24 cellular contexts compared by ENCODE assay signal in the genomic region with DNA sequence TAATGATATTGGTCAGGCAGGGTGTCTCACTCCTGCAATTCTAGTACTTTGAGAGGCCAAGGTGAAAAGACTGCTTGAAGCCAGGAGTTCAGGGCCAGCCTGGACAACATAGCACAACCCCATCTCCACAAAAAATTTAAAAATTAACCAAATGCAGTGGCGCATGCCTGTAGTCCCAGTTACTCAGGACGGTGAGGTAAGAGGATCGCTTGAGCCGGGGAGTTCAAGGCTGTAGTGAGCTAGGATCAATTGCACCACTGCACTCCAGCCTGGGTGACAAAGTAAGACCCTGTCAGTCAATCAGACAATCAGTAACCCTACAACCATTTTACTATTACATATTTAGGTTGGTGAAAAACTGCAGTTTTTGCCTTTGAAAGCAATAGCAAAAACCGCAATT.
"Had no signal": no experiment of that assay in that cellular context is flagged by ENCODE, and none has a peak within 500 bp of the region (broad histone marks: within the 10 kb centered on the region; RNA-seq: fewer than 3 reads in every experiment).

No MANE protein-coding gene starts in this region.

- H3K4me1 Mint-ChIP-seq: activated naive CD4-positive, alpha-beta T cell treated with anti-CD3 and anti-CD28 coated beads, Interleukin-2, amount 10 ng/mL, durations not matched to agents 7 days and 5 days; activated naive CD8-positive, alpha-beta T cell treated with anti-CD3 and anti-CD28 coated beads, Interleukin-2, amount 10 ng/mL, durations not matched to agents 7 days and 5 days; activated naive CD8-positive, alpha-beta T cell treated with anti-CD3 and anti-CD28 coated beads, Interleukin-2, amount 50 U/mL, for 24 hours; brain; WTC11 had no signal

- H3K4me3 Mint-ChIP-seq: activated CD4-positive, alpha-beta memory T cell treated with anti-CD3 and anti-CD28 coated beads, Interleukin-2, amount 10 ng/mL, durations not matched to agents 7 days and 5 days; activated CD4-positive, alpha-beta T cell treated with anti-CD3 and anti-CD28 coated beads for 36 hours; activated CD4-positive, alpha-beta T cell treated with anti-CD3 and anti-CD28 coated beads, Interleukin-2, amount 10 ng/mL, durations not matched to agents 7 days and 5 days; activated CD8-positive, alpha-beta memory T cell treated with anti-CD3 and anti-CD28 coated beads, Interleukin-2, amount 10 ng/mL, durations not matched to agents 7 days and 5 days; activated naive CD4-positive, alpha-beta T cell treated with anti-CD3 and anti-CD28 coated beads, Interleukin-2, amount 10 ng/mL, durations not matched to agents 7 days and 5 days; activated naive CD4-positive, alpha-beta T cell treated with anti-CD3 and anti-CD28 coated beads, Interleukin-2, amount 50 U/mL, for 24 hours; activated naive CD8-positive, alpha-beta T cell; activated naive CD8-positive, alpha-beta T cell treated with anti-CD3 and anti-CD28 coated beads, Interleukin-2, amount 10 ng/mL, durations not matched to agents 7 days and 5 days; activated naive CD8-positive, alpha-beta T cell treated with anti-CD3 and anti-CD28 coated beads, Interleukin-2, amount 50 U/mL, for 24 hours; activated T-cell treated with anti-CD3 and anti-CD28 coated beads, Interleukin-2, amount 50 U/mL, for 24 hours; brain; central memory CD8-positive, alpha-beta T cell; T-cell; T-helper 17 cell; WTC11 had no signal

- H3K9me3 ChIP-seq: ascending aorta had no signal

- H3K27me3 ChIP-seq: ascending aorta, cardiac muscle cell had no signal

- H3K27ac Mint-ChIP-seq: activated CD4-positive, alpha-beta T cell treated with anti-CD3 and anti-CD28 coated beads for 36 hours; activated CD4-positive, alpha-beta T cell treated with anti-CD3 and anti-CD28 coated beads, Interleukin-2, amount 10 ng/mL, durations not matched to agents 7 days and 5 days; activated CD8-positive, alpha-beta memory T cell treated with anti-CD3 and anti-CD28 coated beads, Interleukin-2, amount 10 ng/mL, durations not matched to agents 7 days and 5 days; activated naive CD4-positive, alpha-beta T cell treated with anti-CD3 and anti-CD28 coated beads, Interleukin-2, amount 10 ng/mL, durations not matched to agents 7 days and 5 days; activated naive CD8-positive, alpha-beta T cell; activated naive CD8-positive, alpha-beta T cell treated with anti-CD3 and anti-CD28 coated beads, Interleukin-2, amount 10 ng/mL, durations not matched to agents 7 days and 5 days; activated naive CD8-positive, alpha-beta T cell treated with anti-CD3 and anti-CD28 coated beads, Interleukin-2, amount 50 U/mL, for 24 hours; activated T-cell treated with anti-CD3 and anti-CD28 coated beads, Interleukin-2, amount 50 U/mL, for 24 hours; activated T-helper 2 cell treated with anti-CD3 and anti-CD28 coated beads, Interferon-gamma antibody, Interleukin-2, Interleukin-4, amounts not matched to agents 10 μg/mL and 5 μg/mL and 100 μg/mL, durations not matched to agents 14 hours and 24 hours and 36 hours; brain; WTC11 had no signal

- H3K9me3 Mint-ChIP-seq: activated CD4-positive, alpha-beta memory T cell treated with anti-CD3 and anti-CD28 coated beads, Interleukin-2, amount 10 ng/mL, durations not matched to agents 7 days and 5 days; activated CD4-positive, alpha-beta T cell treated with anti-CD3 and anti-CD28 coated beads, Interleukin-2, amount 10 ng/mL, durations not matched to agents 7 days and 5 days; activated naive CD4-positive, alpha-beta T cell treated with anti-CD3 and anti-CD28 coated beads, Interleukin-2, amount 10 ng/mL, durations not matched to agents 7 days and 5 days; activated naive CD4-positive, alpha-beta T cell treated with anti-CD3 and anti-CD28 coated beads, Interleukin-2, amount 50 U/mL, for 24 hours; activated naive CD8-positive, alpha-beta T cell treated with anti-CD3 and anti-CD28 coated beads, Interleukin-2, amount 10 ng/mL, durations not matched to agents 7 days and 5 days; activated naive CD8-positive, alpha-beta T cell treated with anti-CD3 and anti-CD28 coated beads, Interleukin-2, amount 50 U/mL, for 24 hours; activated T-cell treated with anti-CD3 and anti-CD28 coated beads, Interleukin-2, amount 50 U/mL, for 24 hours; activated T-helper 2 cell treated with anti-CD3 and anti-CD28 coated beads, Interferon-gamma antibody, Interleukin-2, Interleukin-4, amounts not matched to agents 10 μg/mL and 5 μg/mL and 100 μg/mL, durations not matched to agents 14 hours and 24 hours and 36 hours; brain; central memory CD8-positive, alpha-beta T cell; T-cell; WTC11 had no signal

- DNase-seq: activated CD4-positive, alpha-beta T cell treated with anti-CD3 and anti-CD28 coated beads for 1 hour; activated CD8-positive, alpha-beta memory T cell treated with anti-CD3 and anti-CD28 coated beads for 24 hours; activated CD8-positive, alpha-beta memory T cell treated with anti-CD3 and anti-CD28 coated beads, Interleukin-2, amount 50 U/mL, for 48 hours; activated gamma-delta T cell; activated naive CD8-positive, alpha-beta T cell treated with anti-CD3 and anti-CD28 coated beads, Interleukin-2, amount 10 ng/mL, durations not matched to agents 7 days and 5 days; activated T-cell treated with anti-CD3 and anti-CD28 coated beads, Interleukin-2, amount 50 U/mL, for 24 hours; T1000 had no signal

- H3K4me3 ChIP-seq: ascending aorta, cardiac muscle cell had no signal

- H3K27ac ChIP-seq: ascending aorta, cardiac muscle cell, WERI-Rb-1 had no signal

- H3K27me3 Mint-ChIP-seq: activated CD4-positive, alpha-beta memory T cell treated with anti-CD3 and anti-CD28 coated beads, Interleukin-2, amount 10 ng/mL, durations not matched to agents 7 days and 5 days; activated CD4-positive, alpha-beta T cell treated with anti-CD3 and anti-CD28 coated beads for 36 hours; activated CD4-positive, alpha-beta T cell treated with anti-CD3 and anti-CD28 coated beads, Interleukin-2, amount 10 ng/mL, durations not matched to agents 7 days and 5 days; activated CD8-positive, alpha-beta memory T cell treated with anti-CD3 and anti-CD28 coated beads, Interleukin-2, amount 10 ng/mL, durations not matched to agents 7 days and 5 days; activated naive CD4-positive, alpha-beta T cell treated with anti-CD3 and anti-CD28 coated beads, Interleukin-2, amount 10 ng/mL, durations not matched to agents 7 days and 5 days; activated naive CD4-positive, alpha-beta T cell treated with anti-CD3 and anti-CD28 coated beads, Interleukin-2, amount 50 U/mL, for 24 hours; activated naive CD8-positive, alpha-beta T cell; activated naive CD8-positive, alpha-beta T cell treated with anti-CD3 and anti-CD28 coated beads, Interleukin-2, amount 10 ng/mL, durations not matched to agents 7 days and 5 days; activated naive CD8-positive, alpha-beta T cell treated with anti-CD3 and anti-CD28 coated beads, Interleukin-2, amount 50 U/mL, for 24 hours; activated T-cell treated with anti-CD3 and anti-CD28 coated beads, Interleukin-2, amount 50 U/mL, for 24 hours; brain; central memory CD8-positive, alpha-beta T cell; T-cell; T-helper 17 cell had no signal

- H3K4me1 ChIP-seq: ascending aorta had no signal
